8 cellular contexts compared by ENCODE assay signal in the genomic region with DNA sequence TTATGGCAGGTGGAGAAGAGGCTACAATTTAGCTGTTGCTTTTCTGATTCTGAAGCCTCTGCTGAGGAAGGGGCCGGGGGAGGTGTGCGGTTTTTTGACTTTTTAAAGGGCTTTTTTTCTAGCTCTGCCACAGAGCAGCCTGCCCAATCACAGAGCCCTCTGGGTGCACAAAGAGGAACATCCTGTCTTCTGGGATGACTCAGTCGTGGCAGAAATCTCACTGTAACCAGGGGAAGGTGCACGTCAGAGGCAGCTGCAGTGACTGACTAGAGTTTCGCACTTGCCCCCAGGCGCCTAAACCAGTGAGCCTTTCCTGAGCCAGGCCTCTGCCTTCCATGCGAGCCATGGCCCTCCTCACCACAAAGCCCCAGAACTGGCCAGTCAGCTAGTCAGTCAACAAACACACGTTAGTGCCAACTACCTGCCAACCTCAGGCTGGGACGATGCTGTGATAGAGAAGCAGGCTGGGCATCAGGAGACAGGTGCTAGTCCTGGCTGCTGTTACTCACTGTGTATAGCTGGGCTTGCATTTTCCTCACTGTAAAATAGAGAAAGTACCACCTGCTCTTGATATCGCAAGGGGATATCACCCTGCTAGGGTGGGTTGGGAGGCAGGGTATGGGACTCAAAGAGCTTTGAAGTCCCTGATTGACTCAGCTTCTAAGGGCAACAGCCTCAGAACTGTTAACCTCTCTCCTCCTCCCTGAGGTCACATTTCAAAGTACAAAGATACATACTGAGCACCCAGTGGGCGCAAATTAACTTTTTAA. TPM values are rescaled to one million over a fixed set of nuclear protein-coding genes. Genes with fewer than 3 reads are reported as not detected.
DNase-seq lines count a peak whose midpoint lies in the region; ATAC-seq and TF ChIP-seq lines count a peak whose summit lies in the region.

No MANE protein-coding gene starts in this region.

- TF ChIP-seq CTCF in GM10266 (IDR thresholded peaks at IDR 0.05; ENCODE audit: control insufficient read depth, insufficient read depth, low read depth, missing control alignments), result no peak
- peak in 1 of 6 experiments; percentile 3 for TF ChIP-seq CTCF in esophagus squamous epithelium (IDR thresholded peaks at IDR 0.05)
- TF ChIP-seq CTCF in neural crest cell (conservative IDR thresholded peaks at IDR 0.05), result no peak

- H3K4me3 Mint-ChIP-seq in neural crest cell, result peak overlapping the region; percentile 85

- no peaks in the 10 kb centered on the region for H3K9me3 Mint-ChIP-seq in neural crest cell

- DNase-seq in GM10266 (ENCODE audit: extremely low spot score) (peak; percentile 86), NOMO-1 (lab: John Stamatoyannopoulos, UW; ENCODE audit: unreplicated experiment in 2 of 2) (peak; percentile 95 to 96), esophagus squamous epithelium (lab: John Stamatoyannopoulos, UW) (peak; percentile 56), neural crest cell (ENCODE audit: low read depth, low spot score) (no peak), substantia nigra (lab: John Stamatoyannopoulos, UW) (peak in 37 of 49 donors; percentile 15 to 85 (median 49)), H7 (no peak)
- DNase-seq in activated CD8-positive, alpha-beta memory T cell treated with anti-CD3 and anti-CD28 coated beads, Interleukin-2, amount 50 U/mL, for 48 hours, result peak; percentile 88

- H3K27ac ChIP-seq in esophagus squamous epithelium, result peak overlapping the region; percentile 72 to 95 (median 90)
- H3K27ac ChIP-seq in substantia nigra (ENCODE audit: low read depth, low read length, poor library complexity, severe bottlenecking), result peak overlapping the region; percentile 88

- peak overlapping the region in 3 of 4 donors; percentile 54 to 69 (median 55) for H3K4me3 ChIP-seq in esophagus squamous epithelium
- no peak overlapping the region for H3K4me3 ChIP-seq in H7 (ENCODE audit: insufficient read depth, low read depth, low read length)

- TF ChIP-seq POLR2A in esophagus squamous epithelium (IDR thresholded peaks at IDR 0.05), result peak in 3 of 4 donors; percentile 48 to 95 (median 67)

- H3K4me1 ChIP-seq in esophagus squamous epithelium, result peaks cover 37 to 91% (median 60%) of the 10 kb centered on the region in 3 donors

- intact Hi-C loops in esophagus squamous epithelium (cut with DNase I), result no loop called here

- ATAC-seq in HG02623 (IDR thresholded peaks at IDR 0.05; ENCODE audit: unreplicated experiment), result peak; percentile 76

- WGBS in esophagus squamous epithelium, 2 donors, result 33 to 49% methylated on average over 7 of the region's 11 CpGs

- H3K27me3 Mint-ChIP-seq in neural crest cell (ENCODE audit: low read depth), result no peaks in the 10 kb centered on the region

- no peaks in the 10 kb centered on the region for H3K9me3 ChIP-seq in esophagus squamous epithelium

- H3K27me3 ChIP-seq in esophagus squamous epithelium (no peaks in the 10 kb centered on the region), H7 (ENCODE audit: control insufficient read depth, insufficient read depth, low read length) (no peaks in the 10 kb centered on the region)

- H3K27ac Mint-ChIP-seq in neural crest cell (ENCODE audit: unreplicated experiment), result no peak overlapping the region

- H3K36me3 ChIP-seq in esophagus squamous epithelium, result peaks cover 0 to 7% (median 0%) of the 10 kb centered on the region in 3 donors
- no peaks in the 10 kb centered on the region for H3K36me3 ChIP-seq in H7 (replicated peaks; ENCODE audit: control insufficient read depth, insufficient read depth, low read length)

- no peaks in the 10 kb centered on the region for H3K36me3 Mint-ChIP-seq in neural crest cell (ENCODE audit: low read depth)

- peaks cover 67% of the 10 kb centered on the region for H3K4me1 Mint-ChIP-seq in neural crest cell

RNA-seq across cellular contexts. Expression of a gene that starts 2.2 kb away (rescaled TPM):
- total RNA-seq in esophagus squamous epithelium (10 to 100 TPM in 1 of 4 donors, 1 to 10 TPM in 3; 6.1 to 25.0 (median 7.6) TPM), neural crest cell (13.4 and 16.6 TPM in 2 replicates)
- total RNA-seq in H7 (2014; rRNA removed; shearing (Covaris generic)), result 16.7 and 17.4 TPM in 2 replicates

RNA-seq across cellular contexts. Expression of a gene that starts 55.9 kb away (rescaled TPM):
- total RNA-seq in esophagus squamous epithelium (not detected), neural crest cell (not detected in 2 replicates)
- total RNA-seq in H7 (2014; rRNA removed; shearing (Covaris generic)), result 1.2 and 2.2 TPM in 2 replicates

Comparison
In these comparisons a context has a peak if more than half of its experiments do, and no peak if none do; other contexts are left out.
1. DNase-seq: peak in GM10266 (single experiment), NOMO-1 (2 of 2), activated CD8-positive, alpha-beta memory T cell treated with anti-CD3 and anti-CD28 coated beads, Interleukin-2, amount 50 U/mL, for 48 hours (single experiment), esophagus squamous epithelium (single experiment) and substantia nigra (37 of 49); none in neural crest cell (single experiment) and H7 (single experiment).